In the genomic region with DNA sequence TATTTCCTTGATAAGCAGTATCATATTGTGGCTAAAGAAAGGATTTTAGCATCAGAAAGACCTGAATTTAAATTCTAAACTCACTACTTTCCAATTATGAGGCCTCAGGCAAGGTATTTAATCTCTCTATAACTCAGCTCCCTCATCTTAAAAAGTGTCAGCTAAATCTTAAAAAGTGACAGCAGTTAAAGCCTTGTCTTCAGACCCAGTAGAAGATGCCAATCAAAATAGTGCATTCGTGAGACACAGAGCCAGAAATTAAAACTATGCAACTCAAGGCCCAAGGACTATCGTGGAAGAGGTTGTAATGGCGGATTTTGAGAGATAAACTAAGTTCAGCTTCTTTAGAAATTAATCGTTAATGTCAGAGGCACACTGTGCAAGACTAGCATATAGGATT, we compare ENCODE assay signal across 27 cellular contexts.
"Had no signal": no experiment of that assay in that cellular context is flagged by ENCODE, and none has a peak within 500 bp of the region (broad histone marks: within the 10 kb centered on the region; RNA-seq: fewer than 3 reads in every experiment).

No MANE protein-coding gene starts in this region.

- FAIRE-seq: frontal cortex, keratinocyte had no signal

- H3K9me3 Mint-ChIP-seq: neural crest cell had no signal

- ATAC-seq: left lobe of liver; natural killer cell; psoas muscle; right cardiac atrium; stimulated activated effector memory CD8-positive, alpha-beta T cell treated with anti-CD3 and anti-CD28 coated beads, Interleukin-12 subunit alpha, Interleukin-12 subunit beta, amount 100 ng/mL, for 72 hours had no signal

- H3K4me1 Mint-ChIP-seq: memory B cell; natural killer cell; neural crest cell; stimulated activated effector memory CD8-positive, alpha-beta T cell treated with anti-CD3 and anti-CD28 coated beads, Interleukin-12 subunit alpha, Interleukin-12 subunit beta, amount 100 ng/mL, for 72 hours had no signal

- H3K27ac Mint-ChIP-seq: memory B cell; natural killer cell; stimulated activated effector memory CD8-positive, alpha-beta T cell treated with anti-CD3 and anti-CD28 coated beads, Interleukin-12 subunit alpha, Interleukin-12 subunit beta, amount 100 ng/mL, for 72 hours had no signal

- H3K27ac ChIP-seq: coronary artery, esophagus squamous epithelium, ovary, psoas muscle, sigmoid colon, stomach, thyroid gland, vagina had no signal

- H3K27me3 Mint-ChIP-seq: memory B cell had no signal

- H3K27me3 ChIP-seq: esophagus squamous epithelium, ovary, sigmoid colon, stomach, thyroid gland, vagina had no signal

- H3K4me1 ChIP-seq: esophagus squamous epithelium, psoas muscle, sigmoid colon, stomach, thyroid gland, vagina had no signal

- H3K4me3 Mint-ChIP-seq: memory B cell; natural killer cell; neural crest cell; stimulated activated effector memory CD8-positive, alpha-beta T cell treated with anti-CD3 and anti-CD28 coated beads, Interleukin-12 subunit alpha, Interleukin-12 subunit beta, amount 100 ng/mL, for 72 hours had no signal

- H3K9me3 ChIP-seq: ovary, sigmoid colon, thyroid gland, vagina had no signal

- DNase-seq: dermis blood vessel endothelial cell; effector memory CD4-positive, alpha-beta T cell; erythroblast; esophagus squamous epithelium; head of caudate nucleus; natural killer cell; nucleus accumbens; ovary; posterior cingulate gyrus; psoas muscle; right cardiac atrium; sigmoid colon; stimulated activated CD4-positive, alpha-beta T cell treated with anti-CD3 and anti-CD28 coated beads, Interleukin-2, amount 100 ng/mL, for 24 hours; stimulated activated CD4-positive, alpha-beta T cell treated with anti-CD3 and anti-CD28 coated beads, Interleukin-4, amount 100 ng/mL, for 24 hours; stimulated activated naive CD4-positive, alpha-beta T cell treated with Interleukin-2 at 50 U/mL for 16 hours; stomach; thyroid gland; trophoblast cell had no signal

- H3K4me3 ChIP-seq: coronary artery, esophagus squamous epithelium, lung, ovary, psoas muscle, sigmoid colon, stomach, thyroid gland, vagina had no signal

- H3K36me3 Mint-ChIP-seq: memory B cell; stimulated activated effector memory CD8-positive, alpha-beta T cell treated with anti-CD3 and anti-CD28 coated beads, Interleukin-12 subunit alpha, Interleukin-12 subunit beta, amount 100 ng/mL, for 72 hours had no signal

- H3K36me3 ChIP-seq: esophagus squamous epithelium, ovary, sigmoid colon, stomach, thyroid gland, vagina had no signal
